ENCODE assay signal across 8 cellular contexts in genomic region chr20:35601021-35601973, GRCh38. TPM values are rescaled to one million over a fixed set of nuclear protein-coding genes. Genes with fewer than 3 reads are reported as not detected.
DNase-seq lines count a peak whose midpoint lies in the region; ATAC-seq and TF ChIP-seq lines count a peak whose summit lies in the region.

No MANE protein-coding gene starts in this region.

- peak; percentile 85 for DNase-seq in A673 (ENCODE audit: low spot score)
- peak; percentile 90 for DNase-seq in GM20000 (ENCODE audit: low spot score)
- peak; percentile 28 for DNase-seq in NCI-H524 treated with DMSO at 0.1 percent for 48 hours (lab: John Stamatoyannopoulos, UW)
- DNase-seq in activated CD8-positive, alpha-beta memory T cell treated with anti-CD3 and anti-CD28 coated beads, Interleukin-2, amount 10 ng/mL, durations not matched to agents 7 days and 5 days = peak; percentile 85
- DNase-seq in endodermal cell = peak; percentile 92
- DNase-seq in stimulated activated CD8-positive, alpha-beta memory T cell treated with anti-CD3 and anti-CD28 coated beads, Interleukin-15, amount 100 ng/mL, for 48 hours (ENCODE audit: low read depth in 2 of 2) = peak; percentile 52 to 67

- no peak overlapping the region for H3K9ac ChIP-seq in endodermal cell (ENCODE audit: extremely low read depth, low read length, poor library complexity, severe bottlenecking)

- POLR2A ChIA-PET in A673 (lab: Charles Lee; ENCODE audit: low non-redundant PET) = interaction anchor here (0.5 to 0.7 kb wide), 2 partner anchors 286 to 972 kb away, joined by 3 to 13 read pairs; partner anchors contain the start of gene TGIF2

- H3K9me3 ChIP-seq in A673 (ENCODE audit: low read depth, low read length, poor library complexity, severe bottlenecking) = no peaks in the 10 kb centered on the region
- H3K9me3 ChIP-seq in endodermal cell (ENCODE audit: control insufficient read depth, low read length) = no peaks in the 10 kb centered on the region
- H3K9me3 ChIP-seq in mononuclear cell (ENCODE audit: low read depth, low read length) = no peaks in the 10 kb centered on the region

- no peaks in the 10 kb centered on the region for H3K9me3 Mint-ChIP-seq in activated CD8-positive, alpha-beta memory T cell treated with anti-CD3 and anti-CD28 coated beads, Interleukin-2, amount 10 ng/mL, durations not matched to agents 7 days and 5 days (ENCODE audit: low read depth)
- no peaks in the 10 kb centered on the region for H3K9me3 Mint-ChIP-seq in endodermal cell

- H3K36me3 ChIP-seq in A673 (ENCODE audit: insufficient read depth, low read length, poor library complexity, severe bottlenecking) (no peaks in the 10 kb centered on the region), endodermal cell (ENCODE audit: control insufficient read depth, insufficient read depth, low read length) (no peaks in the 10 kb centered on the region)

- H3K27ac ChIP-seq in A673 (ENCODE audit: low read depth, low read length, poor library complexity, severe bottlenecking) (no peak overlapping the region), endodermal cell (ENCODE audit: low read depth, low read length) (no peak overlapping the region)

- peak; percentile 65 for TF ChIP-seq CTCF in A673 (conservative IDR thresholded peaks at IDR 0.05; ENCODE audit: low read depth, low read length)
- TF ChIP-seq CTCF in GM20000 (IDR thresholded peaks at IDR 0.05; ENCODE audit: extremely low read depth, missing control alignments) = peak; percentile 52
- TF ChIP-seq CTCF in endodermal cell (conservative IDR thresholded peaks at IDR 0.05) = peak; percentile 60

- peak; percentile 92 for ATAC-seq in activated CD8-positive, alpha-beta memory T cell treated with anti-CD3 and anti-CD28 coated beads, Interleukin-2, amount 10 ng/mL, durations not matched to agents 7 days and 5 days
- no peak for ATAC-seq in GM18517 (IDR thresholded peaks at IDR 0.05; ENCODE audit: unreplicated experiment)

- WGBS in endodermal cell (ENCODE audit: insufficient coverage in 1 of 2, insufficient read length in 1 of 2), 2 experiments = 1 to 2% methylated on average over 32 to 102 of the region's 102 CpGs

- CTCF ChIA-PET in A673 (lab: Charles Lee) = interaction anchor here (0.6 to 1.0 kb wide), 3 partner anchors 98 to 352 kb away, joined by 3 to 4 read pairs (median 4); partner anchors contain the start of gene ROMO1
- CTCF ChIA-PET in activated CD8-positive, alpha-beta memory T cell treated with anti-CD3 and anti-CD28 coated beads, Interleukin-2, amount 10 ng/mL, durations not matched to agents 7 days and 5 days (lab: Charles Lee) = interaction anchor here (0.6 to 1.6 kb wide), 22 partner anchors 9 to 392 kb away, joined by 3 to 13 read pairs (median 4); partner anchors contain the start of genes CPNE1, NFS1, RBM12 and ROMO1

- peak overlapping the region; percentile 42 for H3K4me3 ChIP-seq in A673 (ENCODE audit: low read depth, low read length, poor library complexity, severe bottlenecking)
- peak overlapping the region; percentile 75 for H3K4me3 ChIP-seq in endodermal cell (ENCODE audit: low read length)
- peak overlapping the region; percentile 25 for H3K4me3 ChIP-seq in mononuclear cell (ENCODE audit: low read length)

- intact Hi-C loops in A673 (cut with micrococcal nuclease; ENCODE audit: unreplicated experiment) = no loop called here

- peaks cover 50% of the 10 kb centered on the region for H3K27me3 Mint-ChIP-seq in activated CD8-positive, alpha-beta memory T cell treated with anti-CD3 and anti-CD28 coated beads, Interleukin-2, amount 10 ng/mL, durations not matched to agents 7 days and 5 days
- H3K27me3 Mint-ChIP-seq in endodermal cell (ENCODE audit: insufficient read depth) = peaks cover 79% of the 10 kb centered on the region

- no TSS peak for BruUV-seq in A673 (replicated peaks; lab: Mats Ljungman, UMichigan)

- no peaks in the 10 kb centered on the region for H3K36me3 Mint-ChIP-seq in activated CD8-positive, alpha-beta memory T cell treated with anti-CD3 and anti-CD28 coated beads, Interleukin-2, amount 10 ng/mL, durations not matched to agents 7 days and 5 days
- H3K36me3 Mint-ChIP-seq in endodermal cell (ENCODE audit: low read depth) = no peaks in the 10 kb centered on the region

- H3K27me3 ChIP-seq in A673 (replicated peaks; ENCODE audit: insufficient read depth, low read depth, low read length, poor library complexity) = peaks cover 3% of the 10 kb centered on the region
- H3K27me3 ChIP-seq in endodermal cell (ENCODE audit: control insufficient read depth, insufficient read depth, low read length, poor library complexity, severe bottlenecking) = peaks cover 58% of the 10 kb centered on the region
- H3K27me3 ChIP-seq in mononuclear cell (ENCODE audit: insufficient read depth, low read length) = peaks cover 13% of the 10 kb centered on the region

- peak overlapping the region; percentile 57 for H3K4me3 Mint-ChIP-seq in activated CD8-positive, alpha-beta memory T cell treated with anti-CD3 and anti-CD28 coated beads, Interleukin-2, amount 10 ng/mL, durations not matched to agents 7 days and 5 days
- H3K4me3 Mint-ChIP-seq in endodermal cell = peak overlapping the region; percentile 55

- peaks cover 7% of the 10 kb centered on the region for H3K4me1 Mint-ChIP-seq in activated CD8-positive, alpha-beta memory T cell treated with anti-CD3 and anti-CD28 coated beads, Interleukin-2, amount 10 ng/mL, durations not matched to agents 7 days and 5 days
- peaks cover 11% of the 10 kb centered on the region for H3K4me1 Mint-ChIP-seq in endodermal cell

- H3K4me1 ChIP-seq in A673 (ENCODE audit: insufficient read depth, low read length, poor library complexity, severe bottlenecking) (peaks cover 11% of the 10 kb centered on the region), endodermal cell (ENCODE audit: control insufficient read depth, insufficient read depth, low read length) (no peaks in the 10 kb centered on the region), mononuclear cell (ENCODE audit: insufficient read depth, low read length) (peaks cover 18% of the 10 kb centered on the region)

- H3K27ac Mint-ChIP-seq in activated CD8-positive, alpha-beta memory T cell treated with anti-CD3 and anti-CD28 coated beads, Interleukin-2, amount 10 ng/mL, durations not matched to agents 7 days and 5 days = no peak overlapping the region
- no peak overlapping the region for H3K27ac Mint-ChIP-seq in endodermal cell

RNA-seq across cellular contexts. Expression of gene SPAG4, which starts 14.3 kb away (rescaled TPM):
- total RNA-seq in A673 (2021) = 0.67 and 1.2 TPM in 2 replicates
- 1 to 10 TPM; 4.3 to 5.2 TPM for total RNA-seq in activated CD8-positive, alpha-beta memory T cell treated with anti-CD3 and anti-CD28 coated beads, Interleukin-2, amount 10 ng/mL, durations not matched to agents 7 days and 5 days
- 1 to 10 TPM; 1.7 to 3.5 TPM for total RNA-seq in endodermal cell
- 5.4 TPM for polyA plus RNA-seq in endodermal cell (2013, experiment 1 of 2)
- 4.2 TPM for polyA plus RNA-seq in endodermal cell (2013, experiment 2 of 2)
- total RNA-seq in mononuclear cell = 5.9 TPM

RNA-seq across cellular contexts. Expression of gene ERGIC3, which starts 59.4 kb away (rescaled TPM):
- total RNA-seq in A673 (2021) (256 and 258 TPM in 2 replicates), endodermal cell (100 to 1,000 TPM; 217 to 230 TPM), mononuclear cell (217 TPM)
- 100 to 1,000 TPM; 115 to 128 TPM for total RNA-seq in activated CD8-positive, alpha-beta memory T cell treated with anti-CD3 and anti-CD28 coated beads, Interleukin-2, amount 10 ng/mL, durations not matched to agents 7 days and 5 days
- polyA plus RNA-seq in endodermal cell (2013, experiment 1 of 2) = 251 TPM
- polyA plus RNA-seq in endodermal cell (2013, experiment 2 of 2) = 226 TPM

Comparison
In these comparisons a context has a peak if more than half of its experiments do, and no peak if none do; other contexts are left out.
1. DNase-seq: peak in every context shown above with its lines; median percentile 92 in endodermal cell; 90 in GM20000; 85 in A673; 85 in activated CD8-positive, alpha-beta memory T cell treated with anti-CD3 and anti-CD28 coated beads, Interleukin-2, amount 10 ng/mL, durations not matched to agents 7 days and 5 days; 60 in stimulated activated CD8-positive, alpha-beta memory T cell treated with anti-CD3 and anti-CD28 coated beads, Interleukin-15, amount 100 ng/mL, for 48 hours; 28 in NCI-H524 treated with DMSO at 0.1 percent for 48 hours.
2. H3K4me3 ChIP-seq: peak in every context shown above with its lines; median percentile 75 in endodermal cell; 42 in A673; 25 in mononuclear cell.